Comparison of ENCODE assay signal across 1 cellular context in genomic region chr12:103928736-103929050, GRCh38.
TF ChIP-seq lines count a peak whose summit lies in the region.

No MANE protein-coding gene starts in this region.

TF ChIP-seq in endothelial cell of umbilical vein, 7 proteins besides CTCF, POLR2A, EP300 and RAD21:
- TF ChIP-seq MAX (IDR thresholded peaks at IDR 0.05; ENCODE audit: insufficient read depth, insufficient read length) (no peak), FOS (IDR thresholded peaks at IDR 0.05; ENCODE audit: borderline replicate concordance, insufficient read depth, low read length) (no peak), POLR2AphosphoS5 (IDR thresholded peaks at IDR 0.05; ENCODE audit: insufficient read depth, low read depth, low read length) (no peak), GATA2 (IDR thresholded peaks at IDR 0.05; ENCODE audit: insufficient read depth, insufficient read length, low read depth, low read length) (no peak), MYC (IDR thresholded peaks at IDR 0.05; ENCODE audit: low read depth, low read length) (no peak), JUN (IDR thresholded peaks at IDR 0.05; ENCODE audit: borderline replicate concordance, insufficient read depth, insufficient read length, low read depth) (no peak), EZH2 (IDR thresholded peaks at IDR 0.05; ENCODE audit: borderline replicate concordance, low read depth, low read length, severe bottlenecking) (no peak)
